1 cellular context compared by ENCODE assay signal in the genomic region with DNA sequence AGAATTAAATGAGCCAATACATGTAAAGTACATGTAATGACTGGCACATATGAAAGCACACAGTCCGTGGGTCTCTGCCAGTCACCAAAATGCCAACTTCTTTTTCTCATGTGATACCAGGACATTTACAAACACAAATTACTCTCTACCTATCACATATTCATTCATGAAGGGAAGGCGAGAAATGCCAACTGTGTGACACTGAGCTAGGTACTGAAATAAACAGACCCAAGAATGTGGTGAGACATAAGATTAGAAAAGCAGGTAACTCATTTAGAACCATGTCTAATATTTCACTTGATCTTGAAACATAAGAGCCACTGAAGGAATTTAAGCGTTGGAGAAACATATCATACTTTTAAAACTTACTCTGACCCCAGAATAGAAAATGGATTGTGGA.
TF ChIP-seq lines count a peak whose summit lies in the region.

No MANE protein-coding gene starts in this region.

TF ChIP-seq in IMR-90, 13 proteins besides CTCF, POLR2A, EP300 and RAD21:
- TF ChIP-seq NFE2L2 (IDR thresholded peaks at IDR 0.05; ENCODE audit: low read depth, low read length) = no peak
- no peak for TF ChIP-seq MAZ (IDR thresholded peaks at IDR 0.05; ENCODE audit: borderline replicate concordance, low read depth, low read length)
- TF ChIP-seq RCOR1 (IDR thresholded peaks at IDR 0.05; ENCODE audit: insufficient replicate concordance, low read length) = no peak
- TF ChIP-seq, protein P1, sequence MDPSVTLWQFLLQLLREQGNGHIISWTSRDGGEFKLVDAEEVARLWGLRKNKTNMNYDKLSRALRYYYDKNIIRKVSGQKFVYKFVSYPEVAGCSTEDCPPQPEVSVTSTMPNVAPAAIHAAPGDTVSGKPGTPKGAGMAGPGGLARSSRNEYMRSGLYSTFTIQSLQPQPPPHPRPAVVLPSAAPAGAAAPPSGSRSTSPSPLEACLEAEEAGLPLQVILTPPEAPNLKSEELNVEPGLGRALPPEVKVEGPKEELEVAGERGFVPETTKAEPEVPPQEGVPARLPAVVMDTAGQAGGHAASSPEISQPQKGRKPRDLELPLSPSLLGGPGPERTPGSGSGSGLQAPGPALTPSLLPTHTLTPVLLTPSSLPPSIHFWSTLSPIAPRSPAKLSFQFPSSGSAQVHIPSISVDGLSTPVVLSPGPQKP (IDR thresholded peaks at IDR 0.05; ENCODE audit: borderline replicate concordance, low read depth, low read length) = no peak
- no peak for TF ChIP-seq RFX5 (IDR thresholded peaks at IDR 0.05; ENCODE audit: low read depth, low read length)
- no peak for TF ChIP-seq MAFK (IDR thresholded peaks at IDR 0.05; ENCODE audit: low read depth, low read length)
- no peak for TF ChIP-seq SMC3 (IDR thresholded peaks at IDR 0.05; ENCODE audit: low read depth, low read length)
- TF ChIP-seq BHLHE40 (IDR thresholded peaks at IDR 0.05; ENCODE audit: low read depth, low read length) = no peak
- no peak for TF ChIP-seq USF2 (IDR thresholded peaks at IDR 0.05; ENCODE audit: low read depth, low read length)
- TF ChIP-seq MXI1 (IDR thresholded peaks at IDR 0.05; ENCODE audit: borderline replicate concordance, low read depth, low read length) = no peak
- no peak for TF ChIP-seq CHD1 (IDR thresholded peaks at IDR 0.05; ENCODE audit: low read depth, low read length)
- no peak for TF ChIP-seq CEBPB (IDR thresholded peaks at IDR 0.05; ENCODE audit: low read depth, low read length)
- no peak for TF ChIP-seq FOS (IDR thresholded peaks at IDR 0.05; ENCODE audit: low read depth, low read length)
TF ChIP-seq in IMR-90: peak in this region for 0.
